ENCODE assay signal across 11 cellular contexts in genomic region chr12:38903596-38903995, GRCh38. TPM values are rescaled to one million over a fixed set of nuclear protein-coding genes. Genes with fewer than 3 reads are reported as not detected.
DNase-seq lines count a peak whose midpoint lies in the region; ATAC-seq and TF ChIP-seq lines count a peak whose summit lies in the region.
"Had no signal": no experiment of that assay in that cellular context is flagged by ENCODE, and none has a peak within 500 bp of the region (broad histone marks: within the 10 kb centered on the region; RNA-seq: fewer than 3 reads in every experiment).

No MANE protein-coding gene starts in this region.

- H3K27me3 ChIP-seq in left ventricle myocardium inferior (ENCODE audit: low read depth) (no peaks in the 10 kb centered on the region), uterus (no peaks in the 10 kb centered on the region)

- ATAC-seq in Right ventricle myocardium inferior, result no peak
- ATAC-seq in HG03520 (IDR thresholded peaks at IDR 0.05; ENCODE audit: unreplicated experiment), result no peak

- H3K4me3 ChIP-seq in left ventricle myocardium inferior (peak overlapping the region; percentile 79), uterus (no peak overlapping the region)

- H3K4me3 Mint-ChIP-seq in activated T-helper 2 cell treated with anti-CD3 and anti-CD28 coated beads, Interferon-gamma antibody, Interleukin-2, Interleukin-4, amounts not matched to agents 10 μg/mL and 5 μg/mL and 100 μg/mL, durations not matched to agents 14 hours and 24 hours and 36 hours (ENCODE audit: low read depth), result peak overlapping the region; percentile 89
- peak overlapping the region; percentile 93 for H3K4me3 Mint-ChIP-seq in mesothelial cell of epicardium
- H3K4me3 Mint-ChIP-seq: memory B cell had no signal

- H3K4me1 Mint-ChIP-seq in activated T-helper 2 cell treated with anti-CD3 and anti-CD28 coated beads, Interferon-gamma antibody, Interleukin-2, Interleukin-4, amounts not matched to agents 10 μg/mL and 5 μg/mL and 100 μg/mL, durations not matched to agents 14 hours and 24 hours and 36 hours (ENCODE audit: low read depth), result peaks cover 31% of the 10 kb centered on the region
- peaks cover 34% of the 10 kb centered on the region for H3K4me1 Mint-ChIP-seq in mesothelial cell of epicardium

- H3K9me3 Mint-ChIP-seq in activated T-helper 2 cell treated with anti-CD3 and anti-CD28 coated beads, Interferon-gamma antibody, Interleukin-2, Interleukin-4, amounts not matched to agents 10 μg/mL and 5 μg/mL and 100 μg/mL, durations not matched to agents 14 hours and 24 hours and 36 hours, result no peaks in the 10 kb centered on the region
- H3K9me3 Mint-ChIP-seq in mesothelial cell of epicardium, result no peaks in the 10 kb centered on the region

- peak overlapping the region; percentile 46 for H3K27ac Mint-ChIP-seq in activated T-helper 2 cell treated with anti-CD3 and anti-CD28 coated beads, Interferon-gamma antibody, Interleukin-2, Interleukin-4, amounts not matched to agents 10 μg/mL and 5 μg/mL and 100 μg/mL, durations not matched to agents 14 hours and 24 hours and 36 hours
- H3K27ac Mint-ChIP-seq in mesothelial cell of epicardium, result peak overlapping the region; percentile 42
- H3K27ac Mint-ChIP-seq: memory B cell had no signal

- no peak for TF ChIP-seq POLR2A in uterus (IDR thresholded peaks at IDR 0.05)

- H3K36me3 ChIP-seq in left ventricle myocardium inferior (no peaks in the 10 kb centered on the region), uterus (no peaks in the 10 kb centered on the region)

- H3K27me3 Mint-ChIP-seq in activated T-helper 2 cell treated with anti-CD3 and anti-CD28 coated beads, Interferon-gamma antibody, Interleukin-2, Interleukin-4, amounts not matched to agents 10 μg/mL and 5 μg/mL and 100 μg/mL, durations not matched to agents 14 hours and 24 hours and 36 hours (ENCODE audit: low read depth), result peaks cover 7% of the 10 kb centered on the region
- no peaks in the 10 kb centered on the region for H3K27me3 Mint-ChIP-seq in mesothelial cell of epicardium (ENCODE audit: low read depth)

- peaks cover 48% of the 10 kb centered on the region for H3K4me1 ChIP-seq in left ventricle myocardium inferior
- no peaks in the 10 kb centered on the region for H3K4me1 ChIP-seq in uterus

- H3K9me3 ChIP-seq in left ventricle myocardium inferior (replicated peaks), result no peaks in the 10 kb centered on the region
- H3K9me3 ChIP-seq in uterus, result no peaks in the 10 kb centered on the region

- DNase-seq in left ventricle myocardium inferior (no peak), Right ventricle myocardium inferior (ENCODE audit: missing footprints) (no peak), mesothelial cell of epicardium (ENCODE audit: low spot score in 2 of 2, unreplicated experiment in 2 of 2) (no peak), uterus (no peak), mesenteric fat pad (ENCODE audit: low spot score) (no peak), GM03348 (ENCODE audit: low spot score) (no peak)
- no peak for DNase-seq in activated T-helper 2 cell treated with anti-CD3 and anti-CD28 coated beads, Interferon-gamma antibody, Interleukin-2, Interleukin-4, amounts not matched to agents 10 μg/mL and 5 μg/mL and 100 μg/mL, durations not matched to agents 14 hours and 24 hours and 36 hours (ENCODE audit: low spot score)
- DNase-seq: NK-92 treated with Interleukin-12 subunit alpha and Interleukin-12 subunit beta, amount 100 ng/mL, for 24 hours had no signal

- TF ChIP-seq CTCF in left ventricle myocardium inferior (IDR thresholded peaks at IDR 0.05; ENCODE audit: borderline replicate concordance), result no peak
- no peak for TF ChIP-seq CTCF in mesothelial cell of epicardium (IDR thresholded peaks at IDR 0.05; ENCODE audit: unreplicated experiment)
- no peak for TF ChIP-seq CTCF in uterus (IDR thresholded peaks at IDR 0.05)

- peaks cover 3% of the 10 kb centered on the region for H3K36me3 Mint-ChIP-seq in activated T-helper 2 cell treated with anti-CD3 and anti-CD28 coated beads, Interferon-gamma antibody, Interleukin-2, Interleukin-4, amounts not matched to agents 10 μg/mL and 5 μg/mL and 100 μg/mL, durations not matched to agents 14 hours and 24 hours and 36 hours (ENCODE audit: low read depth)
- H3K36me3 Mint-ChIP-seq in mesothelial cell of epicardium, result no peaks in the 10 kb centered on the region

- intact Hi-C loops in left ventricle myocardium inferior (cut with micrococcal nuclease) (no loop called here), Right ventricle myocardium inferior (cut with DNase I) (loop anchor here (10.0 kb wide), 1 partner anchor 169 kb away; no protein-coding TSS in a partner anchor), uterus (cut with DNase I; ENCODE audit: low total_unique reads) (no loop called here)
- intact Hi-C loops in activated T-helper 2 cell treated with anti-CD3 and anti-CD28 coated beads, Interferon-gamma antibody, Interleukin-2, Interleukin-4, amounts not matched to agents 10 μg/mL and 5 μg/mL and 100 μg/mL, durations not matched to agents 14 hours and 24 hours and 36 hours (cut with micrococcal nuclease), result loop anchor here (5.0 to 10.0 kb wide), 2 partner anchors 239 to 539 kb away; partner anchors contain the start of gene KIF21A

- H3K27ac ChIP-seq in left ventricle myocardium inferior (replicated peaks) (peak overlapping the region; percentile 96), uterus (peak overlapping the region; percentile 85 to 87)

RNA-seq across cellular contexts. Expression of gene CPNE8, which starts 1.8 kb away (rescaled TPM):
- total RNA-seq in left ventricle myocardium inferior (7.2 TPM), Right ventricle myocardium inferior (8.3 TPM), mesothelial cell of epicardium (5.6 to 8.8 TPM (median 8.1 TPM) in 3 replicates), uterus (10 to 100 TPM; 11.1 to 35.2 (median 16.7) TPM), mesenteric fat pad (34.0 TPM)
- total RNA-seq in activated T-helper 2 cell treated with anti-CD3 and anti-CD28 coated beads, Interferon-gamma antibody, Interleukin-2, Interleukin-4, amounts not matched to agents 10 μg/mL and 5 μg/mL and 100 μg/mL, durations not matched to agents 14 hours and 24 hours and 36 hours, result 4.7 and 5.0 TPM in 2 replicates
- total RNA-seq: LHCN-M2 had no signal

Comparison
In these comparisons a context has a peak if more than half of its experiments do, and no peak if none do; other contexts are left out.
1. intact Hi-C loops: an anchor here in Right ventricle myocardium inferior (10.0 kb wide) and activated T-helper 2 cell treated with anti-CD3 and anti-CD28 coated beads, Interferon-gamma antibody, Interleukin-2, Interleukin-4, amounts not matched to agents 10 μg/mL and 5 μg/mL and 100 μg/mL, durations not matched to agents 14 hours and 24 hours and 36 hours (5.0 to 10.0 kb wide); none called in left ventricle myocardium inferior and uterus.